In genomic region chr1:53138991-53139884, GRCh38 we compare ENCODE assay signal across 22 cellular contexts. TPM values are rescaled to one million over a fixed set of nuclear protein-coding genes. Genes with fewer than 3 reads are reported as not detected.
DNase-seq lines count a peak whose midpoint lies in the region; ATAC-seq and TF ChIP-seq lines count a peak whose summit lies in the region.
"Had no signal": no experiment of that assay in that cellular context is flagged by ENCODE, and none has a peak within 500 bp of the region (broad histone marks: within the 10 kb centered on the region; RNA-seq: fewer than 3 reads in every experiment).

No MANE protein-coding gene starts in this region.

- CTCF ChIA-PET in HEK293 (lab: Yijun Ruan, JAX): no interaction called here
- CTCF ChIA-PET in naive thymus-derived CD4-positive, alpha-beta T cell (lab: Charles Lee): no interaction called here

- H3K27me3 ChIP-seq in left lung: no peaks in the 10 kb centered on the region
- H3K27me3 ChIP-seq in stomach smooth muscle (ENCODE audit: control insufficient read depth in 1 of 2, insufficient read depth in 2 of 2, low read length in 2 of 2): no peaks in the 10 kb centered on the region
- H3K27me3 ChIP-seq in naive thymus-derived CD4-positive, alpha-beta T cell (ENCODE audit: control insufficient read depth in 2 of 2, insufficient read depth in 2 of 2, low read length in 2 of 2): no peaks in the 10 kb centered on the region
- H3K27me3 ChIP-seq: neural progenitor cell had no signal

- H3K27ac ChIP-seq in HEK293 (ENCODE audit: extremely low read depth, low read depth, low read length): no peak overlapping the region
- H3K27ac ChIP-seq in left lung: peak overlapping the region; percentile 2 to 39
- H3K27ac ChIP-seq in stomach smooth muscle (ENCODE audit: low read length): peak overlapping the region; percentile 31
- no peak overlapping the region for H3K27ac ChIP-seq in naive thymus-derived CD4-positive, alpha-beta T cell (ENCODE audit: low read depth, low read length)
- H3K27ac ChIP-seq: neural progenitor cell had no signal

- peak overlapping the region in 1 of 5 experiments; percentile 40 for H3K4me3 Mint-ChIP-seq in brain
- no peak overlapping the region for H3K4me3 Mint-ChIP-seq in naive thymus-derived CD8-positive, alpha-beta T cell
- H3K4me3 Mint-ChIP-seq in naive thymus-derived CD4-positive, alpha-beta T cell: no peak overlapping the region
- H3K4me3 Mint-ChIP-seq: activated naive CD4-positive, alpha-beta T cell treated with anti-CD3 and anti-CD28 coated beads for 36 hours; memory B cell; neural progenitor cell had no signal

- intact Hi-C loops in left lung (cut with DNase I): no loop called here
- intact Hi-C loops in naive thymus-derived CD4-positive, alpha-beta T cell (cut with micrococcal nuclease): loop anchor here in 1 of 2 donors (1.0 kb wide), 1 partner anchor 17 kb away; no protein-coding TSS in a partner anchor

- DNase-seq in left lung (no peak), DMS53 treated with DMSO at 0.1 percent for 48 hours (lab: John Stamatoyannopoulos, UW; ENCODE audit: unreplicated experiment) (no peak), pons (ENCODE audit: low spot score) (no peak)
- no peak for DNase-seq in naive thymus-derived CD8-positive, alpha-beta T cell
- DNase-seq in naive thymus-derived CD4-positive, alpha-beta T cell: no peak
- DNase-seq: activated CD4-positive, alpha-beta T cell treated with anti-CD3 and anti-CD28 coated beads, Interleukin-2, amount 50 U/mL, for 4 hours; activated naive CD4-positive, alpha-beta T cell treated with anti-CD3 and anti-CD28 coated beads for 36 hours; activated T-cell treated with anti-CD3 and anti-CD28 coated beads, Interleukin-2, amount 50 U/mL, for 1 hour; Kasumi-1; NCI-H1092 treated with DMSO at 0.1 percent for 48 hours; NCI-H526; retina; Right ventricle myocardium superior; stimulated activated naive CD4-positive, alpha-beta T cell treated with Interleukin-2 at 50 U/mL for 16 hours had no signal

- peaks cover 9% of the 10 kb centered on the region for H3K36me3 Mint-ChIP-seq in brain
- peaks cover 0 to 11% (median 4%) of the 10 kb centered on the region in 3 donors for H3K36me3 Mint-ChIP-seq in naive thymus-derived CD8-positive, alpha-beta T cell
- H3K36me3 Mint-ChIP-seq in naive thymus-derived CD4-positive, alpha-beta T cell: peaks cover 0 to 5% (median 4%) of the 10 kb centered on the region in 5 donors
- H3K36me3 Mint-ChIP-seq: neural progenitor cell had no signal

- ATAC-seq in left lung: no peak
- ATAC-seq in naive thymus-derived CD8-positive, alpha-beta T cell: no peak
- no peak for ATAC-seq in naive thymus-derived CD4-positive, alpha-beta T cell

- H3K27ac Mint-ChIP-seq in brain: peak overlapping the region in 4 of 5 experiments; percentile 86 to 93 (median 91)
- peak overlapping the region in 3 of 10 donors; percentile 9 to 63 (median 58) for H3K27ac Mint-ChIP-seq in naive thymus-derived CD8-positive, alpha-beta T cell
- H3K27ac Mint-ChIP-seq in naive thymus-derived CD4-positive, alpha-beta T cell: no peak overlapping the region
- H3K27ac Mint-ChIP-seq: activated naive CD4-positive, alpha-beta T cell treated with anti-CD3 and anti-CD28 coated beads for 36 hours; memory B cell; neural progenitor cell had no signal

- TF ChIP-seq CTCF in HEK293 (tag by site-specific recombination; IDR thresholded peaks at IDR 0.05) (no peak), brain (conservative IDR thresholded peaks at IDR 0.05) (no peak), left lung (IDR thresholded peaks at IDR 0.05) (no peak)

- peaks cover 0 to 19% (median 12%) of the 10 kb centered on the region in 5 experiments for H3K9me3 Mint-ChIP-seq in brain
- H3K9me3 Mint-ChIP-seq in naive thymus-derived CD8-positive, alpha-beta T cell: peaks cover 0 to 12% (median 3%) of the 10 kb centered on the region in 9 donors
- H3K9me3 Mint-ChIP-seq in naive thymus-derived CD4-positive, alpha-beta T cell: peaks cover 3 to 13% (median 7%) of the 10 kb centered on the region in 11 donors

- H3K36me3 ChIP-seq in HEK293 (ENCODE audit: control insufficient read depth in 2 of 2, insufficient read depth in 1 of 2, low read length in 2 of 2) (no peaks in the 10 kb centered on the region), left lung (no peaks in the 10 kb centered on the region), stomach smooth muscle (ENCODE audit: control insufficient read depth in 2 of 2, insufficient read depth in 2 of 2, low read length in 2 of 2) (no peaks in the 10 kb centered on the region)
- H3K36me3 ChIP-seq in naive thymus-derived CD4-positive, alpha-beta T cell (ENCODE audit: control insufficient read depth in 2 of 3, insufficient read depth in 3 of 3, low read length in 3 of 3): no peaks in the 10 kb centered on the region

- no peak overlapping the region for H3K9ac ChIP-seq in stomach smooth muscle (ENCODE audit: low read length in 2 of 2)
- H3K9ac ChIP-seq: neural progenitor cell had no signal

- H3K4me1 ChIP-seq in HEK293 (ENCODE audit: control insufficient read depth, insufficient read depth, low read length): 0 out of 2 replicates have a peak, but pooled peaks cover 3% of the 10 kb centered on the region
- peaks cover 0 to 14% of the 10 kb centered on the region in 2 donors for H3K4me1 ChIP-seq in left lung
- peaks cover 17% of the 10 kb centered on the region for H3K4me1 ChIP-seq in stomach smooth muscle (ENCODE audit: control insufficient read depth, insufficient read depth, low read length)
- peaks cover 0 to 12% of the 10 kb centered on the region in 2 donors for H3K4me1 ChIP-seq in naive thymus-derived CD4-positive, alpha-beta T cell (ENCODE audit: control insufficient read depth in 2 of 2, insufficient read depth in 2 of 2, low read length in 2 of 2)

- peaks cover 46% of the 10 kb centered on the region for H3K4me1 Mint-ChIP-seq in brain
- H3K4me1 Mint-ChIP-seq in naive thymus-derived CD8-positive, alpha-beta T cell: peaks cover 0 to 3% (median 0%) of the 10 kb centered on the region in 4 donors
- no peaks in the 10 kb centered on the region for H3K4me1 Mint-ChIP-seq in naive thymus-derived CD4-positive, alpha-beta T cell
- H3K4me1 Mint-ChIP-seq: memory B cell had no signal

- H3K4me3 ChIP-seq in HEK293 (ENCODE audit: low read depth, low read length): no peak overlapping the region
- H3K4me3 ChIP-seq in left lung: no peak overlapping the region
- H3K4me3 ChIP-seq in stomach smooth muscle (ENCODE audit: low read length in 2 of 2): no peak overlapping the region
- H3K4me3 ChIP-seq in naive thymus-derived CD4-positive, alpha-beta T cell (ENCODE audit: low read length): no peak overlapping the region
- H3K4me3 ChIP-seq: neural progenitor cell had no signal

- H3K9me3 ChIP-seq in HEK293 (ENCODE audit: control insufficient read depth, insufficient read depth, low read depth, low read length): no peaks in the 10 kb centered on the region
- H3K9me3 ChIP-seq in left lung: peaks cover 0 to 5% of the 10 kb centered on the region in 2 donors
- H3K9me3 ChIP-seq in stomach smooth muscle (ENCODE audit: control insufficient read depth in 2 of 2, low read length in 2 of 2): peaks cover 0 to 5% of the 10 kb centered on the region in 2 donors
- H3K9me3 ChIP-seq in naive thymus-derived CD4-positive, alpha-beta T cell (ENCODE audit: control insufficient read depth in 2 of 3, low read length in 3 of 3): peaks cover 0 to 10% (median 0%) of the 10 kb centered on the region in 3 experiments

- POLR2A ChIA-PET in HEK293 (lab: Yijun Ruan, JAX): no interaction called here
- POLR2A ChIA-PET in naive thymus-derived CD8-positive, alpha-beta T cell (lab: Charles Lee): no interaction called here
- POLR2A ChIA-PET in naive thymus-derived CD4-positive, alpha-beta T cell (lab: Charles Lee): no interaction called here

- no peaks in the 10 kb centered on the region for H3K27me3 Mint-ChIP-seq in brain
- peaks cover 0 to 5% (median 1%) of the 10 kb centered on the region in 5 donors for H3K27me3 Mint-ChIP-seq in naive thymus-derived CD8-positive, alpha-beta T cell
- H3K27me3 Mint-ChIP-seq in naive thymus-derived CD4-positive, alpha-beta T cell: peaks cover 0 to 2% (median 0%) of the 10 kb centered on the region in 5 donors

TF ChIP-seq in HEK293, 187 proteins besides CTCF, POLR2A, EP300 and RAD21:
- TF ChIP-seq ZNF768 (tag by site-specific recombination; IDR thresholded peaks at IDR 0.05): no peak
- no peak for TF ChIP-seq ZNF513 (tag by site-specific recombination; IDR thresholded peaks at IDR 0.05)
- peak; percentile 54 for TF ChIP-seq ZNF600 (tag by site-specific recombination; IDR thresholded peaks at IDR 0.05)
- TF ChIP-seq KLF16 (tag by site-specific recombination; IDR thresholded peaks at IDR 0.05): no peak
- no peak for TF ChIP-seq SCRT1 (tag by site-specific recombination; IDR thresholded peaks at IDR 0.05; ENCODE audit: borderline replicate concordance)
- TF ChIP-seq ZNF580 (tag by site-specific recombination; IDR thresholded peaks at IDR 0.05): no peak

RNA-seq across cellular contexts. Expression of gene SLC1A7, which starts 3.2 kb away (rescaled TPM):
- polyA plus RNA-seq in brain (ENCODE audit: insufficient read depth, low read depth, low replicate concordance): 0.17 TPM
- 1 to 10 TPM in 1 of 2 donors, under 1 TPM in 1; 0.44 to 1.2 TPM for total RNA-seq in left lung
- not detected for total RNA-seq in naive thymus-derived CD8-positive, alpha-beta T cell
- not detected for polyA plus RNA-seq in naive thymus-derived CD8-positive, alpha-beta T cell
- 1 to 10 TPM in 1 of 5 experiments, under 1 TPM in 1, not detected in 3; 0.16 to 1.8 TPM for total RNA-seq in naive thymus-derived CD4-positive, alpha-beta T cell
- polyA plus RNA-seq in naive thymus-derived CD4-positive, alpha-beta T cell: not detected
- total RNA-seq: activated naive CD4-positive, alpha-beta T cell treated with anti-CD3 and anti-CD28 coated beads for 36 hours; dermis blood vessel endothelial cell; epithelial cell of proximal tubule; HT1080 had no signal

RNA-seq across cellular contexts. Expression of gene CPT2, which starts 57.4 kb away (rescaled TPM):
- 21.5 TPM for polyA plus RNA-seq in brain (ENCODE audit: insufficient read depth, low read depth, low replicate concordance)
- 10 to 100 TPM; 19.1 to 31.4 TPM for total RNA-seq in left lung
- total RNA-seq in naive thymus-derived CD8-positive, alpha-beta T cell: 10 to 100 TPM; 23.1 to 24.2 TPM
- polyA plus RNA-seq in naive thymus-derived CD8-positive, alpha-beta T cell: 10 to 100 TPM; 15.2 to 23.8 (median 19.1) TPM
- 10 to 100 TPM in 4 of 5 experiments, 1 to 10 TPM in 1; 8.8 to 23.0 (median 13.4) TPM for total RNA-seq in naive thymus-derived CD4-positive, alpha-beta T cell
- polyA plus RNA-seq in naive thymus-derived CD4-positive, alpha-beta T cell: 10 to 100 TPM; 18.7 to 23.2 TPM

Comparison
In these comparisons a context has a peak if more than half of its experiments do, and no peak if none do; other contexts are left out.
1. H3K27ac ChIP-seq: peak in left lung (2 of 2) and stomach smooth muscle (single experiment); none in HEK293 (single experiment) and naive thymus-derived CD4-positive, alpha-beta T cell (single experiment).
2. H3K27ac Mint-ChIP-seq: peak in brain (4 of 5); none in naive thymus-derived CD4-positive, alpha-beta T cell (0 of 9).